13 cellular contexts compared by ENCODE assay signal in genomic region chr15:29913528-29914135, GRCh38.
DNase-seq lines count a peak whose midpoint lies in the region; TF ChIP-seq lines count a peak whose summit lies in the region.
"Had no signal": no experiment of that assay in that cellular context is flagged by ENCODE, and none has a peak within 500 bp of the region (broad histone marks: within the 10 kb centered on the region; RNA-seq: fewer than 3 reads in every experiment).

No MANE protein-coding gene starts in this region.

- H3K27me3 ChIP-seq in BJ (ENCODE audit: control insufficient read depth, insufficient read depth, low read length) = no peaks in the 10 kb centered on the region
- H3K27me3 ChIP-seq: BLaER1, esophagus squamous epithelium had no signal

- intact Hi-C loops in posterior vena cava (cut with DNase I) = loop anchor here in 1 of 2 donors (1.0 to 10.0 kb wide), 2 partner anchors 17 to 149 kb away; no protein-coding TSS in a partner anchor

- CTCF ChIA-PET in BJ (lab: Yijun Ruan, JAX) = interaction anchor here (0.8 kb wide), 1 partner anchor 162 kb away, joined by 3 read pairs; no protein-coding TSS in a partner anchor

- DNase-seq in BJ (ENCODE audit: low read depth) (peak; percentile 34), astrocyte of the hippocampus (ENCODE audit: low read depth, low spot score) (peak; percentile 44), foreskin fibroblast (peak; percentile 80 to 91), non-pigmented ciliary epithelial cell (ENCODE audit: low read depth) (peak; percentile 66), posterior vena cava (ENCODE audit: low spot score) (no peak), RKO (ENCODE audit: low spot score) (no peak), COLO829 (ENCODE audit: low spot score) (no peak)
- DNase-seq in stimulated activated CD8-positive, alpha-beta memory T cell treated with anti-CD3 and anti-CD28 coated beads, Interleukin-4, amount 100 ng/mL, for 48 hours = no peak
- DNase-seq: activated CD8-positive, alpha-beta memory T cell treated with anti-CD3 and anti-CD28 coated beads, Interleukin-2, amount 50 U/mL, for 4 hours; activated naive CD4-positive, alpha-beta T cell treated with anti-CD3 and anti-CD28 coated beads, Interleukin-2, amount 10 ng/mL, durations not matched to agents 7 days and 5 days; esophagus squamous epithelium; NCI-H446 had no signal

- H3K36me3 ChIP-seq in BJ (ENCODE audit: control insufficient read depth, insufficient read depth, low read length) = no peaks in the 10 kb centered on the region
- H3K36me3 ChIP-seq: BLaER1, esophagus squamous epithelium had no signal

- H3K4me3 ChIP-seq in BJ (ENCODE audit: low read depth, low read length) = no peak overlapping the region
- no peak overlapping the region for H3K4me3 ChIP-seq in foreskin fibroblast (ENCODE audit: low read depth in 1 of 2, low read length in 2 of 2)
- H3K4me3 ChIP-seq: BLaER1, esophagus squamous epithelium had no signal

- POLR2A ChIA-PET in BJ (lab: Charles Lee) = no interaction called here

- no peak for TF ChIP-seq CTCF in BJ (IDR thresholded peaks at IDR 0.05; ENCODE audit: insufficient read depth, low read depth, low read length)
- TF ChIP-seq CTCF in foreskin fibroblast (IDR thresholded peaks at IDR 0.05; ENCODE audit: low read depth, low read length) = no peak

Comparison
In these comparisons a context has a peak if more than half of its experiments do, and no peak if none do; other contexts are left out.
1. DNase-seq: peak in BJ (single experiment), astrocyte of the hippocampus (single experiment), foreskin fibroblast (2 of 2) and non-pigmented ciliary epithelial cell (single experiment); none in posterior vena cava (single experiment), stimulated activated CD8-positive, alpha-beta memory T cell treated with anti-CD3 and anti-CD28 coated beads, Interleukin-4, amount 100 ng/mL, for 48 hours (single experiment), RKO (single experiment) and COLO829 (single experiment).